Comparison of ENCODE assay signal across 22 cellular contexts in the genomic region with DNA sequence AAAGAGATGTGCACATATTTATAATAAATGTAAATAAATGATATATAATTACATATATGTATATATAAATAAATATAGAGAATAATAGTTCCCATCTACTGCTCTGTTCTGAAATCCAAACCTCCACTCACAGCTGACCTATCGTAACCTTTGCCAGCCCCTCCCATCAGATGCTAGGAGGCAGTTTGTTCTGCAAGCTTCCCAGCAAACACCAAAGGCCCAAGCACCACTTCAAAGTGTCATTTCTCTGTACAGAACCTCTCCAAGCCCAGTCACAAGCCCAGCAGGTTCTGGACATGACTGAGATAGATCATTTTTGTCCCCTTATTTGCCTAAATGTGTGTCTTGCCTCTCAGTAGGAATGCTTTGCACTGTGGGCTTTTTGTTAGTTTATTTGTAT.
DNase-seq lines count a peak whose midpoint lies in the region; ATAC-seq and TF ChIP-seq lines count a peak whose summit lies in the region.
"Had no signal": no experiment of that assay in that cellular context is flagged by ENCODE, and none has a peak within 500 bp of the region (broad histone marks: within the 10 kb centered on the region; RNA-seq: fewer than 3 reads in every experiment).

No MANE protein-coding gene starts in this region.

- TF ChIP-seq CTCF in foreskin fibroblast (IDR thresholded peaks at IDR 0.05; ENCODE audit: low read depth, low read length) (no peak), GM10266 (IDR thresholded peaks at IDR 0.05; ENCODE audit: control insufficient read depth, insufficient read depth, low read depth, missing control alignments) (no peak)

- peak; percentile 82 for ATAC-seq in Right ventricle myocardium inferior
- peak; percentile 87 for ATAC-seq in left ventricle myocardium superior
- ATAC-seq: GM23338, HCT116, K562 had no signal

- intact Hi-C loops in Right ventricle myocardium inferior (cut with DNase I) = loop anchor here (1.0 to 5.0 kb wide), 2 partner anchors 19 to 36 kb away; no protein-coding TSS in a partner anchor
- intact Hi-C loops in cardiac septum (cut with DNase I) = no loop called here
- intact Hi-C loops in left ventricle myocardium superior (cut with micrococcal nuclease) = no loop called here

- H3K4me3 ChIP-seq in foreskin fibroblast (ENCODE audit: low read depth in 1 of 2, low read length in 2 of 2) = no peak overlapping the region
- H3K4me3 ChIP-seq: GM23338, K562 had no signal

- DNase-seq in Right ventricle myocardium inferior (ENCODE audit: missing footprints) = no peak
- DNase-seq in cardiac septum (ENCODE audit: low spot score) = no peak
- peak; percentile 43 for DNase-seq in NCI-H2029 (lab: John Stamatoyannopoulos, UW)
- peak; percentile 37 for DNase-seq in NCI-H2029 treated with DMSO at 0.1 percent for 48 hours (lab: John Stamatoyannopoulos, UW)
- no peak for DNase-seq in left ventricle myocardium superior
- no peak for DNase-seq in foreskin fibroblast
- no peak for DNase-seq in GM10266 (ENCODE audit: extremely low spot score)
- DNase-seq: ACHN; BE2C; C1 segment of cervical spinal cord; CD4-positive, CD25-positive, alpha-beta regulatory T cell; CD8-positive, alpha-beta memory T cell; COR-L47; DMS153; DND-41; EL; H7; HFFc6; IMR-90 had no signal

Comparison
In these comparisons a context has a peak if more than half of its experiments do, and no peak if none do; other contexts are left out.
1. DNase-seq: peak in NCI-H2029 (single experiment) and NCI-H2029 treated with DMSO at 0.1 percent for 48 hours (single experiment); none in Right ventricle myocardium inferior (single experiment), cardiac septum (single experiment), left ventricle myocardium superior (single experiment), foreskin fibroblast (0 of 2) and GM10266 (single experiment).